In the genomic region with DNA sequence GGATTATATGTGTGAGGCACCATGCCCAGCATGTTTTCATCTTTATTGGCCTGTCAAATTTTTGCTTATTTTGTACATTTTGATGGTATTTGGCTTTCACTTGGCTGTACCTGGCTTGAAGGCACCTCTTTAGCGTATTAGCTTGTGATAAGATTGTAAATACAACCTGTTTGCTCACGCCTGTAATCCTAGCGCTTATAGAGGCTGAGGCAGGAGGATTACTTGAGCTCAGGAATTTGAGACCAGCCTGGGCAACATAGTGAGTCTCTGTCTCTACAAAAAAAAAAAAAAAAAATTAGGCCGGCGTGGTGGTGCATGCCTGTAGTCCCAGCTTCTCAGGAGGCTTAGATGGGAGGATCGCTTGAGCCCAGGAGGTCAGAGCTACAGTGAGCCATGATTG, we compare ENCODE assay signal across 27 cellular contexts.
"Had no signal": no experiment of that assay in that cellular context is flagged by ENCODE, and none has a peak within 500 bp of the region (broad histone marks: within the 10 kb centered on the region; RNA-seq: fewer than 3 reads in every experiment).

No MANE protein-coding gene starts in this region.

- H3K9ac ChIP-seq: neural progenitor cell, parathyroid adenoma had no signal

- FAIRE-seq: islet of Langerhans, kidney, small intestine had no signal

- H3K27ac ChIP-seq: left ventricle myocardium inferior, neural progenitor cell, neutrophil, parathyroid adenoma, psoas muscle, sigmoid colon, spleen, tibial nerve, upper lobe of left lung, vagina had no signal

- H3K27me3 Mint-ChIP-seq: naive B cell; stimulated activated naive CD8-positive, alpha-beta T cell treated with anti-CD3 and anti-CD28 coated beads, Interleukin-15, amount 100 ng/mL, for 72 hours had no signal

- H3K9me3 ChIP-seq: left ventricle myocardium inferior, neutrophil, psoas muscle, sigmoid colon, spleen, tibial nerve, upper lobe of left lung, vagina had no signal

- H2AFZ ChIP-seq: neural progenitor cell, parathyroid adenoma had no signal

- H3K4me1 ChIP-seq: neural progenitor cell, parathyroid adenoma, psoas muscle, sigmoid colon, upper lobe of left lung had no signal

- H3K4me3 ChIP-seq: left ventricle myocardium inferior, lung, neural progenitor cell, psoas muscle, sigmoid colon, spleen, tibial nerve, upper lobe of left lung, vagina had no signal

- DNase-seq: hypothalamus; immature natural killer cell; left ventricle myocardium inferior; mesendoderm; naive B cell; natural killer cell; nephron progenitor cell; occipital lobe; psoas muscle; sigmoid colon; small intestine; spleen; stimulated activated CD4-positive, alpha-beta T cell treated with anti-CD3 and anti-CD28 coated beads, Interleukin-4, amount 100 ng/mL, for 24 hours; stimulated activated naive CD4-positive, alpha-beta T cell; stimulated activated naive CD8-positive, alpha-beta T cell treated with anti-CD3 and anti-CD28 coated beads, Interleukin-15, amount 100 ng/mL, for 72 hours; substantia nigra; upper lobe of left lung had no signal

- ATAC-seq: psoas muscle had no signal

- H3K27me3 ChIP-seq: neural progenitor cell, neutrophil, sigmoid colon, spleen, tibial nerve, upper lobe of left lung, vagina had no signal

- H3K9me3 Mint-ChIP-seq: immature natural killer cell; mesothelial cell of epicardium; naive B cell; natural killer cell; nephron progenitor cell; neural progenitor cell; stimulated activated effector memory CD8-positive, alpha-beta T cell treated with anti-CD3 and anti-CD28 coated beads, Interleukin-12 subunit alpha, Interleukin-12 subunit beta, amount 100 ng/mL, for 72 hours; stimulated activated naive CD8-positive, alpha-beta T cell treated with anti-CD3 and anti-CD28 coated beads, Interleukin-15, amount 100 ng/mL, for 72 hours had no signal

- H3K4me1 Mint-ChIP-seq: mesothelial cell of epicardium, nephron progenitor cell, neural progenitor cell had no signal

- H3K36me3 Mint-ChIP-seq: natural killer cell had no signal

- H3K27ac Mint-ChIP-seq: mesothelial cell of epicardium, natural killer cell, nephron progenitor cell, neural progenitor cell had no signal

- H3K4me2 ChIP-seq: neural progenitor cell had no signal

- H3K4me3 Mint-ChIP-seq: immature natural killer cell; mesothelial cell of epicardium; naive B cell; natural killer cell; nephron progenitor cell; neural progenitor cell; stimulated activated effector memory CD8-positive, alpha-beta T cell treated with anti-CD3 and anti-CD28 coated beads, Interleukin-12 subunit alpha, Interleukin-12 subunit beta, amount 100 ng/mL, for 72 hours; stimulated activated naive CD8-positive, alpha-beta T cell treated with anti-CD3 and anti-CD28 coated beads, Interleukin-15, amount 100 ng/mL, for 72 hours had no signal
